1 cellular context compared by ENCODE assay signal in genomic region chr10:124694467-124695195, GRCh38.
TF ChIP-seq lines count a peak whose summit lies in the region.

No MANE protein-coding gene starts in this region.

TF ChIP-seq in HepG2, 621 proteins besides CTCF, POLR2A, EP300 and RAD21:
- no peak for TF ChIP-seq ZNF775 (CRISPR knock-in tag; IDR thresholded peaks at IDR 0.05; ENCODE audit: borderline replicate concordance)
- TF ChIP-seq MAZ (IDR thresholded peaks at IDR 0.05; ENCODE audit: borderline replicate concordance, low read depth, low read length) = no peak
- TF ChIP-seq MAZ (CRISPR knock-in tag; IDR thresholded peaks at IDR 0.05; ENCODE audit: low read depth) = no peak
- no peak for TF ChIP-seq ZNF17 (CRISPR knock-in tag; IDR thresholded peaks at IDR 0.05)
- no peak for TF ChIP-seq ZNF317 (CRISPR knock-in tag; IDR thresholded peaks at IDR 0.05)
- no peak for TF ChIP-seq ZNF33A (CRISPR knock-in tag; IDR thresholded peaks at IDR 0.05; ENCODE audit: borderline replicate concordance)
- TF ChIP-seq HNRNPH1 (optimal IDR thresholded peaks at IDR 0.05; ENCODE audit: low read depth, low read length) = no peak
- TF ChIP-seq TBL1XR1 (IDR thresholded peaks at IDR 0.05; ENCODE audit: borderline replicate concordance, low read length, partially characterized antibody) = no peak
- no peak for TF ChIP-seq ETV5 (CRISPR knock-in tag; IDR thresholded peaks at IDR 0.05; ENCODE audit: borderline replicate concordance)
- no peak for TF ChIP-seq HOXA3 (CRISPR knock-in tag; IDR thresholded peaks at IDR 0.05)
- TF ChIP-seq TARDBP (CRISPR knock-in tag; IDR thresholded peaks at IDR 0.05) = no peak
- no peak for TF ChIP-seq NPAS2 (CRISPR knock-in tag; IDR thresholded peaks at IDR 0.05; ENCODE audit: borderline replicate concordance)
- TF ChIP-seq SMARCE1 (IDR thresholded peaks at IDR 0.05; ENCODE audit: borderline replicate concordance) = no peak
- no peak for TF ChIP-seq THAP8 (CRISPR knock-in tag; IDR thresholded peaks at IDR 0.05; ENCODE audit: borderline replicate concordance)
